In genomic region chr11:47271961-47272661, GRCh38 we compare ENCODE assay signal across 8 cellular contexts. TPM values are rescaled to one million over a fixed set of nuclear protein-coding genes. Genes with fewer than 3 reads are reported as not detected.
DNase-seq lines count a peak whose midpoint lies in the region; ATAC-seq and FAIRE-seq lines count a peak whose summit lies in the region.

No MANE protein-coding gene starts in this region.

- H3K9me3 ChIP-seq in duodenal mucosa (ENCODE audit: control insufficient read depth in 1 of 2, low read length in 2 of 2) (no peaks in the 10 kb centered on the region), small intestine (ENCODE audit: control insufficient read depth, low read depth) (no peaks in the 10 kb centered on the region)

- POLR2A ChIA-PET in activated CD4-positive, alpha-beta T cell treated with anti-CD3 and anti-CD28 coated beads for 36 hours (lab: Charles Lee), result interaction anchor here (0.6 to 1.6 kb wide), 4 partner anchors 23 to 57 kb away, joined by 3 to 5 read pairs (median 4); partner anchors contain the start of gene DDB2

- peak overlapping the region in 1 of 2 donors; percentile 35 for H3K9ac ChIP-seq in duodenal mucosa (ENCODE audit: low read depth in 1 of 2, low read length in 2 of 2)

- H3K36me3 ChIP-seq in duodenal mucosa (ENCODE audit: control insufficient read depth in 1 of 2, insufficient read depth in 2 of 2, low read length in 2 of 2) (peaks cover 20 to 31% of the 10 kb centered on the region in 2 donors), small intestine (ENCODE audit: control insufficient read depth in 2 of 2, insufficient read depth in 2 of 2, low read length in 2 of 2) (peaks cover 14 to 15% of the 10 kb centered on the region in 2 donors)

- peak overlapping the region; percentile 76 for H3K4me3 Mint-ChIP-seq in activated CD4-positive, alpha-beta T cell treated with anti-CD3 and anti-CD28 coated beads for 36 hours

- H3K27ac ChIP-seq in duodenal mucosa (ENCODE audit: low read depth, low read length) (no peak overlapping the region), small intestine (ENCODE audit: low read depth in 1 of 2, low read length in 1 of 2) (peak overlapping the region in 1 of 2 donors; percentile 52)

- DNase-seq in activated CD4-positive, alpha-beta T cell treated with anti-CD3 and anti-CD28 coated beads for 36 hours, result no peak
- DNase-seq in activated CD4-positive, alpha-beta T cell treated with anti-CD3 and anti-CD28 coated beads, Interleukin-2, amount 50 U/mL, for 4 hours, result no peak
- peak; percentile 52 for DNase-seq in NCI-H2227 treated with DMSO at 0.1 percent for 48 hours (lab: John Stamatoyannopoulos, UW)
- peak; percentile 55 for DNase-seq in small intestine
- no peak for DNase-seq in SKM-1 treated with dmso at 0.1 percent for 144 hours (lab: John Stamatoyannopoulos, UW; ENCODE audit: unreplicated experiment)

- H3K27me3 ChIP-seq in duodenal mucosa (ENCODE audit: control insufficient read depth in 1 of 2, insufficient read depth in 2 of 2, low read length in 2 of 2) (no peaks in the 10 kb centered on the region), small intestine (ENCODE audit: control insufficient read depth in 2 of 2, insufficient read depth in 2 of 2, low read length in 2 of 2) (no peaks in the 10 kb centered on the region)

- WGBS in small intestine, 3 donors, result 32 to 49% (median 33%) methylated on average over 11 of the region's 11 CpGs

- no peak for FAIRE-seq in small intestine (lab: Jason Lieb, UNC)

- peak overlapping the region; percentile 5 to 32 for H3K4me3 ChIP-seq in duodenal mucosa (ENCODE audit: low read depth in 1 of 2, low read length in 2 of 2)
- no peak overlapping the region for H3K4me3 ChIP-seq in small intestine (ENCODE audit: low read depth in 1 of 2, low read length in 2 of 2)

- CTCF ChIA-PET in activated CD4-positive, alpha-beta T cell treated with anti-CD3 and anti-CD28 coated beads for 36 hours (lab: Charles Lee), result interaction anchor here (0.6 to 1.4 kb wide), 6 partner anchors 13 to 92 kb away, joined by 3 to 4 read pairs (median 3); partner anchors contain the start of gene DDB2

- no peaks in the 10 kb centered on the region for H3K27me3 Mint-ChIP-seq in activated CD4-positive, alpha-beta T cell treated with anti-CD3 and anti-CD28 coated beads for 36 hours

- ATAC-seq in activated CD4-positive, alpha-beta T cell treated with anti-CD3 and anti-CD28 coated beads for 36 hours, result no peak
- ATAC-seq in GM19467 (IDR thresholded peaks at IDR 0.05; ENCODE audit: unreplicated experiment), result no peak
- ATAC-seq in HG03039 (IDR thresholded peaks at IDR 0.05; ENCODE audit: unreplicated experiment), result no peak

- peaks cover 44% of the 10 kb centered on the region for H3K4me1 Mint-ChIP-seq in activated CD4-positive, alpha-beta T cell treated with anti-CD3 and anti-CD28 coated beads for 36 hours

- H3K36me3 Mint-ChIP-seq in activated CD4-positive, alpha-beta T cell treated with anti-CD3 and anti-CD28 coated beads for 36 hours (ENCODE audit: low read depth), result peaks cover 23% of the 10 kb centered on the region

- peak overlapping the region; percentile 69 for H3K27ac Mint-ChIP-seq in activated CD4-positive, alpha-beta T cell treated with anti-CD3 and anti-CD28 coated beads for 36 hours

- H3K4me1 ChIP-seq in duodenal mucosa (ENCODE audit: control insufficient read depth in 1 of 2, insufficient read depth in 2 of 2, low read length in 2 of 2) (peaks cover 38 to 40% of the 10 kb centered on the region in 2 donors), small intestine (ENCODE audit: control insufficient read depth in 2 of 2, insufficient read depth in 1 of 2, low read depth in 1 of 2, low read length in 1 of 2) (peaks cover 2 to 3% of the 10 kb centered on the region in 2 donors)

- intact Hi-C loops in activated CD4-positive, alpha-beta T cell treated with anti-CD3 and anti-CD28 coated beads for 36 hours (cut with DNase I, micrococcal nuclease), result loop anchor here (5.0 to 10.0 kb wide), 2 partner anchors 493 to 925 kb away; partner anchors contain the start of genes DGKZ (in 1 of the 2) and FNBP4 (in 1 of the 2)

- no peaks in the 10 kb centered on the region for H3K9me3 Mint-ChIP-seq in activated CD4-positive, alpha-beta T cell treated with anti-CD3 and anti-CD28 coated beads for 36 hours (ENCODE audit: low read depth)

RNA-seq across cellular contexts. Expression of gene MADD, which starts 2.2 kb away (rescaled TPM):
- total RNA-seq in activated CD4-positive, alpha-beta T cell treated with anti-CD3 and anti-CD28 coated beads for 36 hours, result 10 to 100 TPM; 54.4 to 67.3 TPM
- 10 to 100 TPM; 19.2 to 27.7 (median 23.9) TPM for polyA plus RNA-seq in small intestine

RNA-seq across cellular contexts. Expression of gene NR1H3, which starts 14.3 kb away (rescaled TPM):
- total RNA-seq in activated CD4-positive, alpha-beta T cell treated with anti-CD3 and anti-CD28 coated beads for 36 hours, result 10 to 100 TPM in 1 of 2 experiments, 1 to 10 TPM in 1; 9.5 to 13.3 TPM
- polyA plus RNA-seq in small intestine, result 100 to 1,000 TPM; 102 to 366 (median 223) TPM

RNA-seq across cellular contexts. Expression of gene ACP2, which starts 23.5 kb away (rescaled TPM):
- 10 to 100 TPM; 10.2 to 11.2 TPM for total RNA-seq in activated CD4-positive, alpha-beta T cell treated with anti-CD3 and anti-CD28 coated beads for 36 hours
- 10 to 100 TPM; 44.1 to 53.3 (median 48.6) TPM for polyA plus RNA-seq in small intestine

RNA-seq across cellular contexts. Expression of gene DDB2, which starts 57.3 kb away (rescaled TPM):
- 100 to 1,000 TPM; 159 to 178 TPM for total RNA-seq in activated CD4-positive, alpha-beta T cell treated with anti-CD3 and anti-CD28 coated beads for 36 hours
- 10 to 100 TPM; 25.1 to 39.4 (median 26.2) TPM for polyA plus RNA-seq in small intestine

Comparison
In these comparisons a context has a peak if more than half of its experiments do, and no peak if none do; other contexts are left out.
1. DNase-seq: peak in NCI-H2227 treated with DMSO at 0.1 percent for 48 hours (single experiment) and small intestine (single experiment); none in activated CD4-positive, alpha-beta T cell treated with anti-CD3 and anti-CD28 coated beads for 36 hours (single experiment), activated CD4-positive, alpha-beta T cell treated with anti-CD3 and anti-CD28 coated beads, Interleukin-2, amount 50 U/mL, for 4 hours (0 of 2) and SKM-1 treated with dmso at 0.1 percent for 144 hours (single experiment).
2. H3K4me3 ChIP-seq: peak in duodenal mucosa (2 of 2); none in small intestine (0 of 2).